Comparison of ENCODE assay signal across 20 cellular contexts in the genomic region with DNA sequence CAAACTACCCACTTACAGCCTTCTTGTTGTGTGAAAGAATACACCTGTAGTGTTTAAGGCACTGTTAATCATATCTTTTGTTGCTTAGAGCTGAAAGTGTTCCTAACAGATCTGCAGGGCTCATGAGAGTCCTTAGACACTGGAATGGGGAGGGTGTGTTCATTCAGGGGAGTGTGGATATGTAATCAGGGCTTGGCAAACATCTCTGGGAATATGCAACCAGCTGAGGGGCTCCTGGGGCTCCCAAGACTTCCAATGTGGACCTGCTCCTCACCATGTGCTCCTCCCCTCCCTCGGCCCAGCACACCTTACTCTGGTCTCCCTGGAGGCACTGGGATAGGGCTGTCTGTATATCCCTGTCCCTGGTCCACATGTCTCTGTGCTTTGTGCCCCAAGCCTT. TPM values are rescaled to one million over a fixed set of nuclear protein-coding genes. Genes with fewer than 3 reads are reported as not detected.
"Had no signal": no experiment of that assay in that cellular context is flagged by ENCODE, and none has a peak within 500 bp of the region (broad histone marks: within the 10 kb centered on the region; RNA-seq: fewer than 3 reads in every experiment).

No MANE protein-coding gene starts in this region.

- H3K4me3 Mint-ChIP-seq: activated naive CD4-positive, alpha-beta T cell treated with anti-CD3 and anti-CD28 coated beads, Interleukin-2, amount 10 ng/mL, durations not matched to agents 7 days and 5 days; effector memory CD8-positive, alpha-beta T cell; T-cell had no signal

- DNase-seq: activated CD4-positive, alpha-beta T cell treated with anti-CD3 and anti-CD28 coated beads, Interleukin-2, amount 50 U/mL, for 48 hours; activated CD4-positive, CD25-positive, alpha-beta regulatory T cell treated with anti-CD3 and anti-CD28 coated beads, Interleukin-2, amount 50 U/mL, for 72 hours; activated naive CD4-positive, alpha-beta T cell treated with anti-CD3 and anti-CD28 coated beads, Interleukin-2, amount 10 ng/mL, durations not matched to agents 7 days and 5 days; dermis blood vessel endothelial cell; effector memory CD8-positive, alpha-beta T cell; hippocampal formation; left ventricle myocardium superior; mesendoderm; right cardiac atrium; small intestine; stimulated activated CD4-positive, alpha-beta T cell treated with anti-CD3 and anti-CD28 coated beads, Interleukin-4, amount 100 ng/mL, for 24 hours; stimulated activated naive CD4-positive, alpha-beta T cell; substantia nigra; T-cell; T-helper 9 cell had no signal

- H3K27me3 Mint-ChIP-seq: activated naive CD4-positive, alpha-beta T cell treated with anti-CD3 and anti-CD28 coated beads, Interleukin-2, amount 10 ng/mL, durations not matched to agents 7 days and 5 days; effector memory CD8-positive, alpha-beta T cell; progenitor cell of endocrine pancreas; T-cell had no signal

- H3K4me3 ChIP-seq: ascending aorta had no signal

- ATAC-seq: effector memory CD8-positive, alpha-beta T cell; left ventricle myocardium superior; right cardiac atrium; T-cell had no signal

- H3K27ac ChIP-seq: ascending aorta had no signal

- H3K9me3 Mint-ChIP-seq: activated naive CD4-positive, alpha-beta T cell treated with anti-CD3 and anti-CD28 coated beads, Interleukin-2, amount 10 ng/mL, durations not matched to agents 7 days and 5 days; activated T-helper 2 cell treated with anti-CD3 and anti-CD28 coated beads, Interferon-gamma antibody, Interleukin-2, Interleukin-4, amounts not matched to agents 10 μg/mL and 5 μg/mL and 100 μg/mL, durations not matched to agents 14 hours and 24 hours and 36 hours; effector memory CD8-positive, alpha-beta T cell; T-cell had no signal

- H3K36me3 ChIP-seq: ascending aorta had no signal

- H3K9me3 ChIP-seq: ascending aorta had no signal

- H3K27me3 ChIP-seq: ascending aorta had no signal

- H3K27ac Mint-ChIP-seq: activated naive CD4-positive, alpha-beta T cell treated with anti-CD3 and anti-CD28 coated beads, Interleukin-2, amount 10 ng/mL, durations not matched to agents 7 days and 5 days; activated T-helper 2 cell treated with anti-CD3 and anti-CD28 coated beads, Interferon-gamma antibody, Interleukin-2, Interleukin-4, amounts not matched to agents 10 μg/mL and 5 μg/mL and 100 μg/mL, durations not matched to agents 14 hours and 24 hours and 36 hours; effector memory CD8-positive, alpha-beta T cell; progenitor cell of endocrine pancreas; T-cell had no signal

RNA-seq across cellular contexts. Expression of a gene that starts 39.3 kb away (rescaled TPM):
- total RNA-seq: T-cell had no signal
- polyA plus RNA-seq: keratinocyte, neural cell had no signal
